Comparison of ENCODE assay signal across 1 cellular context in the genomic region with DNA sequence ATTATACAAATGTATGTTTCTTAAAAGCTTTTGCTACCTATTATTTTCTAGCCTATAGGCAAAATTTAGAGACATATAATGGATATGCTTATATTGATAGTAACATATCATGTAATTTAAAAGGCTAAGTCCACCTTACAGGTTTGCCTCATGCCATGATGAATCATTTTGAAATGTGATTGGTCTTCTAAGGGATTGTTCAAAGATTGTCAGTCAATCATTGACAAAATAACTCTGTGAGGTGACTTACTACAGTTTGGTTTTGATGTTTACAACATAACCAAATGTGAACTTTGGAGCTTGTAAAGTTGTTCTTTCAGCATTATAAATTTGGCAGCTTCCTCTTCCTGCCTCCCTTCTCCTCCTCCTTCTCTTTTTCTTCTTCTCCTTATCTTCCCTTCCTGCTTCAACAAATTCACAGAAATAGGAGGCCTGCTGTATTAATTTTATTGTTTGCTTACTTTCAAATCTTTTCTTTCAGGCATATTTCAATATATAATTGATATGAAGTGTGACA.
TF ChIP-seq lines count a peak whose summit lies in the region.

No MANE protein-coding gene starts in this region.

TF ChIP-seq in liver, 16 proteins besides CTCF, POLR2A, EP300 and RAD21 (continued from another document):
- TF ChIP-seq, protein P1, sequence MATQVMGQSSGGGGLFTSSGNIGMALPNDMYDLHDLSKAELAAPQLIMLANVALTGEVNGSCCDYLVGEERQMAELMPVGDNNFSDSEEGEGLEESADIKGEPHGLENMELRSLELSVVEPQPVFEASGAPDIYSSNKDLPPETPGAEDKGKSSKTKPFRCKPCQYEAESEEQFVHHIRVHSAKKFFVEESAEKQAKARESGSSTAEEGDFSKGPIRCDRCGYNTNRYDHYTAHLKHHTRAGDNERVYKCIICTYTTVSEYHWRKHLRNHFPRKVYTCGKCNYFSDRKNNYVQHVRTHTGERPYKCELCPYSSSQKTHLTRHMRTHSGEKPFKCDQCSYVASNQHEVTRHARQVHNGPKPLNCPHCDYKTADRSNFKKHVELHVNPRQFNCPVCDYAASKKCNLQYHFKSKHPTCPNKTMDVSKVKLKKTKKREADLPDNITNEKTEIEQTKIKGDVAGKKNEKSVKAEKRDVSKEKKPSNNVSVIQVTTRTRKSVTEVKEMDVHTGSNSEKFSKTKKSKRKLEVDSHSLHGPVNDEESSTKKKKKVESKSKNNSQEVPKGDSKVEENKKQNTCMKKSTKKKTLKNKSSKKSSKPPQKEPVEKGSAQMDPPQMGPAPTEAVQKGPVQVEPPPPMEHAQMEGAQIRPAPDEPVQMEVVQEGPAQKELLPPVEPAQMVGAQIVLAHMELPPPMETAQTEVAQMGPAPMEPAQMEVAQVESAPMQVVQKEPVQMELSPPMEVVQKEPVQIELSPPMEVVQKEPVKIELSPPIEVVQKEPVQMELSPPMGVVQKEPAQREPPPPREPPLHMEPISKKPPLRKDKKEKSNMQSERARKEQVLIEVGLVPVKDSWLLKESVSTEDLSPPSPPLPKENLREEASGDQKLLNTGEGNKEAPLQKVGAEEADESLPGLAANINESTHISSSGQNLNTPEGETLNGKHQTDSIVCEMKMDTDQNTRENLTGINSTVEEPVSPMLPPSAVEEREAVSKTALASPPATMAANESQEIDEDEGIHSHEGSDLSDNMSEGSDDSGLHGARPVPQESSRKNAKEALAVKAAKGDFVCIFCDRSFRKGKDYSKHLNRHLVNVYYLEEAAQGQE (IDR thresholded peaks at IDR 0.05), result peak; percentile 62
- no peak for TF ChIP-seq NR2F2 (IDR thresholded peaks at IDR 0.05)
- peak; percentile 69 for TF ChIP-seq FOXA2 (IDR thresholded peaks at IDR 0.05)
- TF ChIP-seq GABPA (IDR thresholded peaks at IDR 0.05 in 1 of 2, conservative IDR thresholded peaks at IDR 0.05 in 1 of 2), result peak; percentile 30 to 51
- TF ChIP-seq, protein P2, sequence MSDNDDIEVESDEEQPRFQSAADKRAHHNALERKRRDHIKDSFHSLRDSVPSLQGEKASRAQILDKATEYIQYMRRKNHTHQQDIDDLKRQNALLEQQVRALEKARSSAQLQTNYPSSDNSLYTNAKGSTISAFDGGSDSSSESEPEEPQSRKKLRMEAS (IDR thresholded peaks at IDR 0.05), result peak; percentile 62
- TF ChIP-seq JUND (IDR thresholded peaks at IDR 0.05), result peak; percentile 86 to 91
- TF ChIP-seq FOXA1 (IDR thresholded peaks at IDR 0.05), result peak; percentile 54
- TF ChIP-seq HNF4G (IDR thresholded peaks at IDR 0.05), result peak; percentile 89
- peak; percentile 92 to 93 for TF ChIP-seq HNF4A (conservative IDR thresholded peaks at IDR 0.05)
TF ChIP-seq in liver: peak in this region for 13.
